In the genomic region with DNA sequence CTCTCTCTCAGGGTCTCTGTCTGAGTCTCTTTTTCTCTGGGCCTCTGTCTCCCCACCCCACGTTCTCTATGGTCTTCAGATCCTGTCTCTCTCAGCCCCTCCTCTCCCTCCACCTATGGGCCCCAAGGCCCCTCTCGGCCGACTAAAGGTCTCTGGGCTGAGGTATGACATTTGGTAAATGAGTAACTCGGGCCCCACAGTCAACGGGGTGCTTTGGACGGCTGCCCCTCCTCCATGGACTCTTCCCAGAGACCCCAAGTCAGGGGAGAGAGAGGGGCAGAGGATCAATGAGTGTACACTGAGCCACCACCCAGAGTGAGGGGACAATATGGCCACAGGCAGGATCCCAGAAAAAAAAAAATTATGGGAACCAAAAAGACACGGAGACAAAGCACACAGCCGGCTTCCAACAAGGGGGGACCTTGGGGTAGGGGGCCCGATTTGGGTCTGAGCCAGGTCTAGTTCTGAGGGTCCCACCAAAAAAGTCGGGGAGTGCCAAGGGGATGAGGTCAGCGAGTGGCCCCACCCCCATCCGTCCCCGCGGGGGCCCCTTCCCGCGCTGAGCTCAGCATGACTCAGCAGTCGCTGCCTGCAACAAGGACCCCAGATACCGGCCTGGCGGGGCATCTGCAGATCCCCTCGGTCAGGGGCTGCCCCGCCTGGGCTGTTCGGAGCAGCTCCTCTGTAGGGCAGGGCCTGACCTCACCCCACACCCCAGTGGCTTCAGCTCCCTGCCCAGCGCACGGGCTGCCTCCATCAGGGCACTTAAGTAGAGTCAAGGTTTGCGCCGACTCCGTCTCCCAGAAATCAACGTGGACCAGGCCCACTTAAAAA, we compare ENCODE assay signal across 1 cellular context.
A peak's percentile ranks its signal among the peaks of the same experiment; 100 is the strongest.
TF ChIP-seq lines count a peak whose summit lies in the region.

No MANE protein-coding gene starts in this region.

TF ChIP-seq in HepG2, 621 proteins besides CTCF, POLR2A, EP300 and RAD21 (continued from another document and continues in another):
- no peak for TF ChIP-seq ZNF180 (CRISPR knock-in tag; IDR thresholded peaks at IDR 0.05; ENCODE audit: borderline replicate concordance, low read depth)
- no peak for TF ChIP-seq ZNF703 (CRISPR knock-in tag; IDR thresholded peaks at IDR 0.05; ENCODE audit: borderline replicate concordance)
- TF ChIP-seq GATAD2A (CRISPR knock-in tag; IDR thresholded peaks at IDR 0.05) = peak; percentile 91
- TF ChIP-seq ZNF567 (CRISPR knock-in tag; IDR thresholded peaks at IDR 0.05; ENCODE audit: borderline replicate concordance) = 0 out of 2 replicates have a peak, but pooled peaks have one; percentile 40
- TF ChIP-seq ZNF747 (CRISPR knock-in tag; IDR thresholded peaks at IDR 0.05; ENCODE audit: borderline replicate concordance) = peak; percentile 90; the same call in 1 of the 2 replicates
- TF ChIP-seq ZNF790 (CRISPR knock-in tag; IDR thresholded peaks at IDR 0.05; ENCODE audit: borderline replicate concordance) = no peak; the same call in 1 of the 2 replicates
- TF ChIP-seq ZNF691 (CRISPR knock-in tag; IDR thresholded peaks at IDR 0.05; ENCODE audit: borderline replicate concordance, low read depth) = peak; percentile 41; the same call in 1 of the 2 replicates
- no peak for TF ChIP-seq ZBTB1 (CRISPR knock-in tag; IDR thresholded peaks at IDR 0.05; ENCODE audit: borderline replicate concordance)
- TF ChIP-seq ZKSCAN1 (IDR thresholded peaks at IDR 0.05; ENCODE audit: low read length) = no peak
- peak; percentile 66 for TF ChIP-seq MYPOP (CRISPR knock-in tag; IDR thresholded peaks at IDR 0.05)
- no peak for TF ChIP-seq HDAC6 (IDR thresholded peaks at IDR 0.05; ENCODE audit: low read depth, low read length)
- no peak for TF ChIP-seq ZFP41 (CRISPR knock-in tag; IDR thresholded peaks at IDR 0.05; ENCODE audit: borderline replicate concordance)
- TF ChIP-seq PHF20 (CRISPR knock-in tag; IDR thresholded peaks at IDR 0.05) = no peak; the same call in 1 of the 2 replicates
- no peak for TF ChIP-seq ZNF570 (CRISPR knock-in tag; IDR thresholded peaks at IDR 0.05; ENCODE audit: borderline replicate concordance)
- TF ChIP-seq IRF1 (CRISPR knock-in tag; IDR thresholded peaks at IDR 0.05; ENCODE audit: low read depth) = no peak
- TF ChIP-seq HNRNPL (IDR thresholded peaks at IDR 0.05; ENCODE audit: low read depth, low read length) = peak; percentile 82; the same call in 1 of the 2 replicates
- TF ChIP-seq, protein P1, sequence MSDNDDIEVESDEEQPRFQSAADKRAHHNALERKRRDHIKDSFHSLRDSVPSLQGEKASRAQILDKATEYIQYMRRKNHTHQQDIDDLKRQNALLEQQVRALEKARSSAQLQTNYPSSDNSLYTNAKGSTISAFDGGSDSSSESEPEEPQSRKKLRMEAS (IDR thresholded peaks at IDR 0.05) = peak; percentile 71
- TF ChIP-seq EHMT2 (IDR thresholded peaks at IDR 0.05; ENCODE audit: borderline replicate concordance, low read depth, low read length) = no peak
- TF ChIP-seq ETV5 (CRISPR knock-in tag; IDR thresholded peaks at IDR 0.05; ENCODE audit: borderline replicate concordance) = peak; percentile 63
- no peak for TF ChIP-seq ZSCAN20 (CRISPR knock-in tag; IDR thresholded peaks at IDR 0.05; ENCODE audit: borderline replicate concordance)
- peak; percentile 89 for TF ChIP-seq SMAD1 (CRISPR knock-in tag; IDR thresholded peaks at IDR 0.05; ENCODE audit: borderline replicate concordance, low read depth)
- TF ChIP-seq SMAD9 (CRISPR knock-in tag; IDR thresholded peaks at IDR 0.05) = no peak
- TF ChIP-seq, protein P2, sequence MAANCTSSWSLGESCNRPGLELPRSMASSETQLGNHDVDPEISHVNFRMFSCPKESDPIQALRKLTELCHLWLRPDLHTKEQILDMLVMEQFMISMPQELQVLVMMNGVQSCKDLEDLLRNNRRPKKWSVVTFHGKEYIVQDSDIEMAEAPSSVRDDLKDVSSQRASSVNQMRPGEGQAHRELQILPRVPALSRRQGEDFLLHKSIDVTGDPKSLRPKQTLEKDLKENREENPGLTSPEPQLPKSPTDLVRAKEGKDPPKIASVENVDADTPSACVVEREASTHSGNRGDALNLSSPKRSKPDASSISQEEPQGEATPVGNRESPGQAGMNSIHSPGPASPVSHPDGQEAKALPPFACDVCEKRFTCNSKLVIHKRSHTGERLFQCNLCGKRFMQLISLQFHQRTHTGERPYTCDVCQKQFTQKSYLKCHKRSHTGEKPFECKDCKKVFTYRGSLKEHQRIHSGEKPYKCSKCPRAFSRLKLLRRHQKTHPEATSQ (CRISPR knock-in tag; IDR thresholded peaks at IDR 0.05; ENCODE audit: borderline replicate concordance) = 0 out of 2 replicates have a peak, but pooled peaks have one; percentile 82
- no peak for TF ChIP-seq ZNF274 (CRISPR knock-in tag; IDR thresholded peaks at IDR 0.05)
- no peak for TF ChIP-seq ZNF496 (CRISPR knock-in tag; IDR thresholded peaks at IDR 0.05; ENCODE audit: insufficient replicate concordance)
- TF ChIP-seq ZNF350 (CRISPR knock-in tag; IDR thresholded peaks at IDR 0.05; ENCODE audit: borderline replicate concordance, low read depth) = peak; percentile 78; the same call in 1 of the 2 replicates
- TF ChIP-seq, protein P3, sequence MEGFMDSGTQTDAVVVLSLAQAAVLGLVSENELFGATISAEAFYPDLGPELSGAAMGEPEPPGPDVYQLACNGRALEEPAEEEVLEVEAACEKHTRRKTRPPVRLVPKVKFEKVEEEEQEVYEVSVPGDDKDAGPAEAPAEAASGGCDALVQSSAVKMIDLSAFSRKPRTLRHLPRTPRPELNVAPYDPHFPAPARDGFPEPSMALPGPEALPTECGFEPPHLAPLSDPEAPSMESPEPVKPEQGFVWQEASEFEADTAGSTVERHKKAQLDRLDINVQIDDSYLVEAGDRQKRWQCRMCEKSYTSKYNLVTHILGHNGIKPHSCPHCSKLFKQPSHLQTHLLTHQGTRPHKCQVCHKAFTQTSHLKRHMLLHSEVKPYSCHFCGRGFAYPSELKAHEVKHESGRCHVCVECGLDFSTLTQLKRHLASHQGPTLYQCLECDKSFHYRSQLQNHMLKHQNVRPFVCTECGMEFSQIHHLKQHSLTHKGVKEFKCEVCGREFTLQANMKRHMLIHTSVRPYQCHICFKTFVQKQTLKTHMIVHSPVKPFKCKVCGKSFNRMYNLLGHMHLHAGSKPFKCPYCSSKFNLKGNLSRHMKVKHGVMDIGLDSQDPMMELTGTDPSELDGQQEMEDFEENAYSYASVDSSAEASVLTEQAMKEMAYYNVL (CRISPR knock-in tag; IDR thresholded peaks at IDR 0.05; ENCODE audit: borderline replicate concordance) = no peak; the same call in 1 of the 2 replicates
- no peak for TF ChIP-seq ETV6 (CRISPR knock-in tag; conservative IDR thresholded peaks at IDR 0.05)
- no peak; the same call in 1 of the 2 replicates for TF ChIP-seq ZNF333 (CRISPR knock-in tag; IDR thresholded peaks at IDR 0.05; ENCODE audit: borderline replicate concordance)
- TF ChIP-seq SETDB1 (CRISPR knock-in tag; IDR thresholded peaks at IDR 0.05; ENCODE audit: borderline replicate concordance) = no peak
- TF ChIP-seq ZNF383 (CRISPR knock-in tag; IDR thresholded peaks at IDR 0.05; ENCODE audit: borderline replicate concordance) = no peak
- peak; percentile 83; the same call in 1 of the 2 replicates for TF ChIP-seq ZNF616 (CRISPR knock-in tag; IDR thresholded peaks at IDR 0.05; ENCODE audit: low read depth)
- no peak for TF ChIP-seq ZNF34 (CRISPR knock-in tag; IDR thresholded peaks at IDR 0.05; ENCODE audit: borderline replicate concordance)
- TF ChIP-seq, protein P4, sequence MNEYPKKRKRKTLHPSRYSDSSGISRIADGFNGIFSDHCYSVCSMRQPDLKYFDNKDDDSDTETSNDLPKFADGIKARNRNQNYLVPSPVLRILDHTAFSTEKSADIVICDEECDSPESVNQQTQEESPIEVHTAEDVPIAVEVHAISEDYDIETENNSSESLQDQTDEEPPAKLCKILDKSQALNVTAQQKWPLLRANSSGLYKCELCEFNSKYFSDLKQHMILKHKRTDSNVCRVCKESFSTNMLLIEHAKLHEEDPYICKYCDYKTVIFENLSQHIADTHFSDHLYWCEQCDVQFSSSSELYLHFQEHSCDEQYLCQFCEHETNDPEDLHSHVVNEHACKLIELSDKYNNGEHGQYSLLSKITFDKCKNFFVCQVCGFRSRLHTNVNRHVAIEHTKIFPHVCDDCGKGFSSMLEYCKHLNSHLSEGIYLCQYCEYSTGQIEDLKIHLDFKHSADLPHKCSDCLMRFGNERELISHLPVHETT (CRISPR knock-in tag; conservative IDR thresholded peaks at IDR 0.05) = peak; percentile 79
- TF ChIP-seq HMG20B (CRISPR knock-in tag; conservative IDR thresholded peaks at IDR 0.05) = 0 out of 2 replicates have a peak, but pooled peaks have one; percentile 40
- TF ChIP-seq, protein P5, sequence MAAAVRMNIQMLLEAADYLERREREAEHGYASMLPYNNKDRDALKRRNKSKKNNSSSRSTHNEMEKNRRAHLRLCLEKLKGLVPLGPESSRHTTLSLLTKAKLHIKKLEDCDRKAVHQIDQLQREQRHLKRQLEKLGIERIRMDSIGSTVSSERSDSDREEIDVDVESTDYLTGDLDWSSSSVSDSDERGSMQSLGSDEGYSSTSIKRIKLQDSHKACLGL (CRISPR knock-in tag; IDR thresholded peaks at IDR 0.05) = no peak
- TF ChIP-seq, protein P6, sequence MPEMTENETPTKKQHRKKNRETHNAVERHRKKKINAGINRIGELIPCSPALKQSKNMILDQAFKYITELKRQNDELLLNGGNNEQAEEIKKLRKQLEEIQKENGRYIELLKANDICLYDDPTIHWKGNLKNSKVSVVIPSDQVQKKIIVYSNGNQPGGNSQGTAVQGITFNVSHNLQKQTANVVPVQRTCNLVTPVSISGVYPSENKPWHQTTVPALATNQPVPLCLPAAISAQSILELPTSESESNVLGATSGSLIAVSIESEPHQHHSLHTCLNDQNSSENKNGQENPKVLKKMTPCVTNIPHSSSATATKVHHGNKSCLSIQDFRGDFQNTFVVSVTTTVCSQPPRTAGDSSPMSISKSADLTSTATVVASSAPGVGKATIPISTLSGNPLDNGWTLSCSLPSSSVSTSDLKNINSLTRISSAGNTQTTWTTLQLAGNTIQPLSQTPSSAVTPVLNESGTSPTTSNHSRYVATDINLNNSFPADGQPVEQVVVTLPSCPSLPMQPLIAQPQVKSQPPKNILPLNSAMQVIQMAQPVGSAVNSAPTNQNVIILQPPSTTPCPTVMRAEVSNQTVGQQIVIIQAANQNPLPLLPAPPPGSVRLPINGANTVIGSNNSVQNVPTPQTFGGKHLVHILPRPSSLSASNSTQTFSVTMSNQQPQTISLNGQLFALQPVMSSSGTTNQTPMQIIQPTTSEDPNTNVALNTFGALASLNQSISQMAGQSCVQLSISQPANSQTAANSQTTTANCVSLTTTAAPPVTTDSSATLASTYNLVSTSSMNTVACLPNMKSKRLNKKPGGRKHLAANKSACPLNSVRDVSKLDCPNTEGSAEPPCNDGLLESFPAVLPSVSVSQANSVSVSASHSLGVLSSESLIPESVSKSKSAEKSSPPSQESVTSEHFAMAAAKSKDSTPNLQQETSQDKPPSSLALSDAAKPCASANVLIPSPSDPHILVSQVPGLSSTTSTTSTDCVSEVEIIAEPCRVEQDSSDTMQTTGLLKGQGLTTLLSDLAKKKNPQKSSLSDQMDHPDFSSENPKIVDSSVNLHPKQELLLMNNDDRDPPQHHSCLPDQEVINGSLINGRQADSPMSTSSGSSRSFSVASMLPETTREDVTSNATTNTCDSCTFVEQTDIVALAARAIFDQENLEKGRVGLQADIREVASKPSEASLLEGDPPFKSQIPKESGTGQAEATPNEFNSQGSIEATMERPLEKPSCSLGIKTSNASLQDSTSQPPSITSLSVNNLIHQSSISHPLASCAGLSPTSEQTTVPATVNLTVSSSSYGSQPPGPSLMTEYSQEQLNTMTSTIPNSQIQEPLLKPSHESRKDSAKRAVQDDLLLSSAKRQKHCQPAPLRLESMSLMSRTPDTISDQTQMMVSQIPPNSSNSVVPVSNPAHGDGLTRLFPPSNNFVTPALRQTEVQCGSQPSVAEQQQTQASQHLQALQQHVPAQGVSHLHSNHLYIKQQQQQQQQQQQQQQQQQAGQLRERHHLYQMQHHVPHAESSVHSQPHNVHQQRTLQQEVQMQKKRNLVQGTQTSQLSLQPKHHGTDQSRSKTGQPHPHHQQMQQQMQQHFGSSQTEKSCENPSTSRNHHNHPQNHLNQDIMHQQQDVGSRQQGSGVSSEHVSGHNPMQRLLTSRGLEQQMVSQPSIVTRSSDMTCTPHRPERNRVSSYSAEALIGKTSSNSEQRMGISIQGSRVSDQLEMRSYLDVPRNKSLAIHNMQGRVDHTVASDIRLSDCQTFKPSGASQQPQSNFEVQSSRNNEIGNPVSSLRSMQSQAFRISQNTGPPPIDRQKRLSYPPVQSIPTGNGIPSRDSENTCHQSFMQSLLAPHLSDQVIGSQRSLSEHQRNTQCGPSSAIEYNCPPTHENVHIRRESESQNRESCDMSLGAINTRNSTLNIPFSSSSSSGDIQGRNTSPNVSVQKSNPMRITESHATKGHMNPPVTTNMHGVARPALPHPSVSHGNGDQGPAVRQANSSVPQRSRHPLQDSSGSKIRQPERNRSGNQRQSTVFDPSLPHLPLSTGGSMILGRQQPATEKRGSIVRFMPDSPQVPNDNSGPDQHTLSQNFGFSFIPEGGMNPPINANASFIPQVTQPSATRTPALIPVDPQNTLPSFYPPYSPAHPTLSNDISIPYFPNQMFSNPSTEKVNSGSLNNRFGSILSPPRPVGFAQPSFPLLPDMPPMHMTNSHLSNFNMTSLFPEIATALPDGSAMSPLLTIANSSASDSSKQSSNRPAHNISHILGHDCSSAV (CRISPR knock-in tag; IDR thresholded peaks at IDR 0.05; ENCODE audit: borderline replicate concordance) = no peak
- TF ChIP-seq ZNF777 (CRISPR knock-in tag; IDR thresholded peaks at IDR 0.05) = no peak
